In genomic region chr1:199067483-199067882, GRCh38 we compare ENCODE assay signal across 1 cellular context.
TF ChIP-seq lines count a peak whose summit lies in the region.

No MANE protein-coding gene starts in this region.

TF ChIP-seq in GM12878, 131 proteins besides CTCF, POLR2A, EP300 and RAD21:
- TF ChIP-seq, protein P1, sequence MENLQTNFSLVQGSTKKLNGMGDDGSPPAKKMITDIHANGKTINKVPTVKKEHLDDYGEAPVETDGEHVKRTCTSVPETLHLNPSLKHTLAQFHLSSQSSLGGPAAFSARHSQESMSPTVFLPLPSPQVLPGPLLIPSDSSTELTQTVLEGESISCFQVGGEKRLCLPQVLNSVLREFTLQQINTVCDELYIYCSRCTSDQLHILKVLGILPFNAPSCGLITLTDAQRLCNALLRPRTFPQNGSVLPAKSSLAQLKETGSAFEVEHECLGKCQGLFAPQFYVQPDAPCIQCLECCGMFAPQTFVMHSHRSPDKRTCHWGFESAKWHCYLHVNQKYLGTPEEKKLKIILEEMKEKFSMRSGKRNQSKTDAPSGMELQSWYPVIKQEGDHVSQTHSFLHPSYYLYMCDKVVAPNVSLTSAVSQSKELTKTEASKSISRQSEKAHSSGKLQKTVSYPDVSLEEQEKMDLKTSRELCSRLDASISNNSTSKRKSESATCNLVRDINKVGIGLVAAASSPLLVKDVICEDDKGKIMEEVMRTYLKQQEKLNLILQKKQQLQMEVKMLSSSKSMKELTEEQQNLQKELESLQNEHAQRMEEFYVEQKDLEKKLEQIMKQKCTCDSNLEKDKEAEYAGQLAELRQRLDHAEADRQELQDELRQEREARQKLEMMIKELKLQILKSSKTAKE (IDR thresholded peaks at IDR 0.05; ENCODE audit: low read depth, poor library complexity, severe bottlenecking), result peak; percentile 82
- TF ChIP-seq IKZF2 (IDR thresholded peaks at IDR 0.05), result peak in 1 of 2 experiments; percentile 23; a peak in 1 of 4 replicates
- TF ChIP-seq RCOR1 (conservative IDR thresholded peaks at IDR 0.05; ENCODE audit: low read depth, low read length), result no peak
- peak; percentile 58; the same call in 1 of the 2 replicates for TF ChIP-seq FOXM1 (IDR thresholded peaks at IDR 0.05; ENCODE audit: low read depth, low read length)
- TF ChIP-seq ATF2 (IDR thresholded peaks at IDR 0.05; ENCODE audit: low read length), result peak; percentile 97
- no peak for TF ChIP-seq NFXL1 (IDR thresholded peaks at IDR 0.05; ENCODE audit: borderline replicate concordance)
- TF ChIP-seq CBX5 (IDR thresholded peaks at IDR 0.05; ENCODE audit: low read depth), result peak; percentile 58; the same call in 1 of the 2 replicates
- TF ChIP-seq, protein P2, sequence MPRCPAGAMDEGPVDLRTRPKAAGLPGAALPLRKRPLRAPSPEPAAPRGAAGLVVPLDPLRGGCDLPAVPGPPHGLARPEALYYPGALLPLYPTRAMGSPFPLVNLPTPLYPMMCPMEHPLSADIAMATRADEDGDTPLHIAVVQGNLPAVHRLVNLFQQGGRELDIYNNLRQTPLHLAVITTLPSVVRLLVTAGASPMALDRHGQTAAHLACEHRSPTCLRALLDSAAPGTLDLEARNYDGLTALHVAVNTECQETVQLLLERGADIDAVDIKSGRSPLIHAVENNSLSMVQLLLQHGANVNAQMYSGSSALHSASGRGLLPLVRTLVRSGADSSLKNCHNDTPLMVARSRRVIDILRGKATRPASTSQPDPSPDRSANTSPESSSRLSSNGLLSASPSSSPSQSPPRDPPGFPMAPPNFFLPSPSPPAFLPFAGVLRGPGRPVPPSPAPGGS (IDR thresholded peaks at IDR 0.05; ENCODE audit: borderline replicate concordance, insufficient read depth, low read depth, low read length, poor library complexity, severe bottlenecking), result no peak
- no peak for TF ChIP-seq E2F8 (IDR thresholded peaks at IDR 0.05; ENCODE audit: low read depth, partially characterized antibody)
- TF ChIP-seq EZH2 (IDR thresholded peaks at IDR 0.05; ENCODE audit: borderline replicate concordance, control insufficient read depth, low read depth, low read length), result no peak
- TF ChIP-seq, protein P3, sequence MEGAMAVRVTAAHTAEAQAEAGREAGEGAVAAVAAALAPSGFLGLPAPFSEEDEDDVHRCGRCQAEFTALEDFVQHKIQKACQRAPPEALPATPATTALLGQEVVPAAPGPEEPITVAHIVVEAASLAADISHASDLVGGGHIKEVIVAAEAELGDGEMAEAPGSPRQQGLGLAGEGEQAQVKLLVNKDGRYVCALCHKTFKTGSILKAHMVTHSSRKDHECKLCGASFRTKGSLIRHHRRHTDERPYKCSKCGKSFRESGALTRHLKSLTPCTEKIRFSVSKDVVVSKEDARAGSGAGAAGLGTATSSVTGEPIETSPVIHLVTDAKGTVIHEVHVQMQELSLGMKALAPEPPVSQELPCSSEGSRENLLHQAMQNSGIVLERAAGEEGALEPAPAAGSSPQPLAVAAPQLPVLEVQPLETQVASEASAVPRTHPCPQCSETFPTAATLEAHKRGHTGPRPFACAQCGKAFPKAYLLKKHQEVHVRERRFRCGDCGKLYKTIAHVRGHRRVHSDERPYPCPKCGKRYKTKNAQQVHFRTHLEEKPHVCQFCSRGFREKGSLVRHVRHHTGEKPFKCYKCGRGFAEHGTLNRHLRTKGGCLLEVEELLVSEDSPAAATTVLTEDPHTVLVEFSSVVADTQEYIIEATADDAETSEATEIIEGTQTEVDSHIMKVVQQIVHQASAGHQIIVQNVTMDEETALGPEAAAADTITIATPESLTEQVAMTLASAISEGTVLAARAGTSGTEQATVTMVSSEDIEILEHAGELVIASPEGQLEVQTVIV (IDR thresholded peaks at IDR 0.05; ENCODE audit: borderline replicate concordance, partially characterized antibody), result no peak
- 0 out of 2 replicates have a peak, but pooled peaks have one; percentile 18 for TF ChIP-seq RAD51 (IDR thresholded peaks at IDR 0.05)
- no peak for TF ChIP-seq ZNF384 (IDR thresholded peaks at IDR 0.05; ENCODE audit: borderline replicate concordance, low read depth, low read length)
- no peak for TF ChIP-seq RBBP5 (conservative IDR thresholded peaks at IDR 0.05)
- no peak for TF ChIP-seq MXI1 (IDR thresholded peaks at IDR 0.05; ENCODE audit: low read depth, low read length)
- TF ChIP-seq ZBTB40 (IDR thresholded peaks at IDR 0.05; ENCODE audit: borderline replicate concordance), result peak; percentile 36; the same call in 1 of the 2 replicates
- TF ChIP-seq RFX5 (IDR thresholded peaks at IDR 0.05; ENCODE audit: low read depth, low read length), result 0 out of 2 replicates have a peak, but pooled peaks have one; percentile 38
- peak; percentile 87 for TF ChIP-seq MEF2A (IDR thresholded peaks at IDR 0.05; ENCODE audit: insufficient read depth, low read depth, low read length)
- peak; percentile 57 for TF ChIP-seq MEF2B (IDR thresholded peaks at IDR 0.05; ENCODE audit: partially characterized antibody, poor library complexity, severe bottlenecking)
- TF ChIP-seq CBFB (IDR thresholded peaks at IDR 0.05; ENCODE audit: low read depth), result no peak
- TF ChIP-seq POLR2AphosphoS5 (IDR thresholded peaks at IDR 0.05; ENCODE audit: low read length), result no peak
- TF ChIP-seq NFIC (IDR thresholded peaks at IDR 0.05; ENCODE audit: low read depth, low read length), result peak; percentile 84; the same call in 1 of the 2 replicates
- peak; percentile 99 for TF ChIP-seq ATF7 (IDR thresholded peaks at IDR 0.05; ENCODE audit: low read depth)
- TF ChIP-seq RUNX3 (IDR thresholded peaks at IDR 0.05; ENCODE audit: low read length), result peak; percentile 69; the same call in 1 of the 2 replicates
- TF ChIP-seq JUND (IDR thresholded peaks at IDR 0.05; ENCODE audit: low read depth, low read length), result no peak
- TF ChIP-seq CREM (IDR thresholded peaks at IDR 0.05; ENCODE audit: low read depth), result peak; percentile 53; the same call in 1 of the 2 replicates
- peak; percentile 78 for TF ChIP-seq JUNB (IDR thresholded peaks at IDR 0.05)
- peak; percentile 28; the same call in 1 of the 2 replicates for TF ChIP-seq RELB (IDR thresholded peaks at IDR 0.05; ENCODE audit: low read depth)
- TF ChIP-seq MTA2 (IDR thresholded peaks at IDR 0.05; ENCODE audit: low read depth), result peak; percentile 44; the same call in 1 of the 2 replicates
- TF ChIP-seq, protein P4, sequence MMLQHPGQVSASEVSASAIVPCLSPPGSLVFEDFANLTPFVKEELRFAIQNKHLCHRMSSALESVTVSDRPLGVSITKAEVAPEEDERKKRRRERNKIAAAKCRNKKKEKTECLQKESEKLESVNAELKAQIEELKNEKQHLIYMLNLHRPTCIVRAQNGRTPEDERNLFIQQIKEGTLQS (IDR thresholded peaks at IDR 0.05; ENCODE audit: borderline replicate concordance, extremely low read depth, low read depth, low read length), result no peak
